ENCODE assay signal across 37 cellular contexts in genomic region chr7:99165816-99166215, GRCh38. TPM values are rescaled to one million over a fixed set of nuclear protein-coding genes. Genes with fewer than 3 reads are reported as not detected.
"Had no signal": no experiment of that assay in that cellular context is flagged by ENCODE, and none has a peak within 500 bp of the region (broad histone marks: within the 10 kb centered on the region; RNA-seq: fewer than 3 reads in every experiment).

No MANE protein-coding gene starts in this region.

- H3K9me3 ChIP-seq: adrenal gland, ascending aorta, body of pancreas, breast epithelium had no signal

- H3K27me3 ChIP-seq: adrenal gland, ascending aorta, body of pancreas, brain microvascular endothelial cell, breast epithelium, cardiac muscle cell had no signal

- ATAC-seq: activated naive CD4-positive, alpha-beta T cell treated with anti-CD3 and anti-CD28 coated beads, Interleukin-2, amount 50 U/mL, for 72 hours; activated naive CD8-positive, alpha-beta T cell treated with anti-CD3 and anti-CD28 coated beads, Interleukin-2, amount 50 U/mL, for 24 hours; activated T-cell treated with anti-CD3 and anti-CD28 coated beads, Interleukin-2, amount 50 U/mL, for 4 hours; activated T-cell treated with anti-CD3 and anti-CD28 coated beads, Interleukin-2, amount 50 U/mL, for 72 hours; activated T-helper 17 cell treated with anti-CD3 and anti-CD28 coated beads, Interleukin-2, amount 50 U/mL, for 72 hours; body of pancreas had no signal

- H3K36me3 ChIP-seq: adrenal gland, ascending aorta, brain microvascular endothelial cell, breast epithelium, cardiac muscle cell had no signal

- H3K4me1 ChIP-seq: adrenal gland, ascending aorta, breast epithelium had no signal

- DNase-seq: activated effector memory CD4-positive, alpha-beta T cell treated with Interleukin-2 at 50 U/mL for 16 hours; activated gamma-delta T cell; activated gamma-delta T cell treated with Interleukin-2 at 50 U/mL for 16 hours; activated naive CD4-positive, alpha-beta T cell; activated naive CD4-positive, alpha-beta T cell treated with anti-CD3 and anti-CD28 coated beads for 36 hours; activated naive CD4-positive, alpha-beta T cell treated with anti-CD3 and anti-CD28 coated beads, Interleukin-2, amount 10 ng/mL, durations not matched to agents 7 days and 5 days; activated naive CD4-positive, alpha-beta T cell treated with anti-CD3 and anti-CD28 coated beads, Interleukin-2, amount 50 U/mL, for 16 hours; activated naive CD4-positive, alpha-beta T cell treated with Interleukin-2 at 50 U/mL for 16 hours; activated naive CD8-positive, alpha-beta T cell treated with anti-CD3 and anti-CD28 coated beads for 36 hours; activated naive CD8-positive, alpha-beta T cell treated with anti-CD3 and anti-CD28 coated beads, Interleukin-2, amount 10 ng/mL, durations not matched to agents 7 days and 5 days; activated naive CD8-positive, alpha-beta T cell treated with anti-CD3 and anti-CD28 coated beads, Interleukin-2, amount 50 U/mL, for 24 hours; activated T-cell treated with anti-CD3 and anti-CD28 coated beads, Interleukin-2, amount 50 U/mL, for 24 hours; activated T-cell treated with anti-CD3 and anti-CD28 coated beads, Interleukin-2, amount 50 U/mL, for 4 hours; activated T-cell treated with anti-CD3 and anti-CD28 coated beads, Interleukin-2, amount 50 U/mL, for 48 hours; activated T-cell treated with anti-CD3 and anti-CD28 coated beads, Interleukin-2, amount 50 U/mL, for 72 hours; adrenal gland; amniotic stem cell; amygdala; anterior cingulate cortex; aorta; body of pancreas; brain microvascular endothelial cell; caudate nucleus; central memory CD4-positive, alpha-beta T cell; cerebellar nuclear complex had no signal

- H3K27ac ChIP-seq: adrenal gland, ascending aorta, body of pancreas, brain microvascular endothelial cell, breast epithelium, cardiac muscle cell had no signal

- FAIRE-seq: astrocyte, bronchial epithelial cell had no signal

- H3K4me3 ChIP-seq: adrenal gland, ascending aorta, body of pancreas, breast epithelium, cardiac muscle cell had no signal

RNA-seq across cellular contexts. Expression of gene KPNA7, which starts 42.1 kb away (rescaled TPM):
- total RNA-seq: activated naive CD8-positive, alpha-beta T cell treated with anti-CD3 and anti-CD28 coated beads for 36 hours; activated naive CD8-positive, alpha-beta T cell treated with anti-CD3 and anti-CD28 coated beads, Interleukin-2, amount 10 ng/mL, durations not matched to agents 7 days and 5 days; activated T-cell treated with anti-CD3 and anti-CD28 coated beads, Interleukin-2, amount 50 U/mL, for 4 hours; activated T-helper 1 cell treated with anti-CD3 and anti-CD28 coated beads, Interleukin-12 subunit alpha, Interleukin-12 subunit beta, Interleukin-2, Interleukin-4 antibody, amounts not matched to agents 30 ng/mL and 10 ng/mL and 1 ng/mL, durations not matched to agents 14 hours and 24 hours and 36 hours; activated T-helper 17 cell treated with anti-CD3 and anti-CD28 coated beads, Interleukin-2, amount 50 U/mL, for 72 hours; activated T-helper 2 cell treated with anti-CD3 and anti-CD28 coated beads, Interferon-gamma antibody, Interleukin-2, Interleukin-4, amounts not matched to agents 10 μg/mL and 5 μg/mL and 100 μg/mL, durations not matched to agents 14 hours and 24 hours and 36 hours; adrenal gland; aorta; ascending aorta; astrocyte; cardiac muscle cell; cardiac septum; cerebellum; chondrocyte had no signal
- polyA plus RNA-seq: aorta, cardiac muscle cell had no signal
